In genomic region chr10:131702521-131703356, GRCh38 we compare ENCODE assay signal across 14 cellular contexts.
A peak's percentile ranks its signal among the peaks of the same experiment; 100 is the strongest.
DNase-seq lines count a peak whose midpoint lies in the region; ATAC-seq and TF ChIP-seq lines count a peak whose summit lies in the region.
"Had no signal": no experiment of that assay in that cellular context is flagged by ENCODE, and none has a peak within 500 bp of the region (broad histone marks: within the 10 kb centered on the region; RNA-seq: fewer than 3 reads in every experiment).

No MANE protein-coding gene starts in this region.

- H2BK12ac ChIP-seq in mesenchymal stem cell (ENCODE audit: low read length in 2 of 2), result no peak overlapping the region

- H3K79me1 ChIP-seq in mesenchymal stem cell (replicated peaks; ENCODE audit: low read length, poor library complexity, severe bottlenecking), result no peaks in the 10 kb centered on the region

- ATAC-seq in GM23338, result peak; percentile 54
- ATAC-seq: CD8-positive, alpha-beta T cell; HepG2 had no signal

- H3K27me3 Mint-ChIP-seq in GM23338 (ENCODE audit: insufficient read depth, low read depth, poor library complexity) (peaks cover 8% of the 10 kb centered on the region), endodermal cell (ENCODE audit: insufficient read depth) (peaks cover 2% of the 10 kb centered on the region), progenitor cell of endocrine pancreas (peaks cover 23% of the 10 kb centered on the region)
- H3K27me3 Mint-ChIP-seq: B cell had no signal

- H3K27ac ChIP-seq in BLaER1 treated with 17β-estradiol and CSF1 and Interleukin-3, amounts not matched to agents 10 nM and 100 nM, result no peak overlapping the region
- H3K27ac ChIP-seq in GM23338 (ENCODE audit: low read depth) (no peak overlapping the region), endodermal cell (ENCODE audit: low read depth, low read length) (no peak overlapping the region), mesenchymal stem cell (ENCODE audit: low read length, poor library complexity, severe bottlenecking) (no peak overlapping the region)

- no peak overlapping the region; a peak in 1 of 22 replicates for H3K9ac ChIP-seq in BLaER1 treated with 17β-estradiol and CSF1 and Interleukin-3, amounts not matched to agents 10 nM and 100 nM
- H3K9ac ChIP-seq in endodermal cell (ENCODE audit: extremely low read depth, low read length, poor library complexity, severe bottlenecking) (no peak overlapping the region), mesenchymal stem cell (ENCODE audit: low read length) (no peak overlapping the region)

- H3K9me2 ChIP-seq in GM23338 (ENCODE audit: insufficient read depth), result no peaks in the 10 kb centered on the region

- no peak overlapping the region for H2BK15ac ChIP-seq in mesenchymal stem cell (ENCODE audit: low read depth, poor library complexity, severe bottlenecking)

- H3K4me1 Mint-ChIP-seq in GM23338, result peaks cover 5% of the 10 kb centered on the region
- no peaks in the 10 kb centered on the region for H3K4me1 Mint-ChIP-seq in endodermal cell
- H3K4me1 Mint-ChIP-seq in progenitor cell of endocrine pancreas (ENCODE audit: low read depth), result no peaks in the 10 kb centered on the region
- H3K4me1 Mint-ChIP-seq: B cell had no signal

- peaks cover 16 to 32% (median 30%) of the 10 kb centered on the region in 10 experiments; a peak in 19 of 20 replicates for H3K4me1 ChIP-seq in BLaER1 treated with 17β-estradiol and CSF1 and Interleukin-3, amounts not matched to agents 10 nM and 100 nM
- no peaks in the 10 kb centered on the region for H3K4me1 ChIP-seq in GM23338 (ENCODE audit: insufficient read depth)
- H3K4me1 ChIP-seq in endodermal cell (ENCODE audit: control insufficient read depth, insufficient read depth, low read length), result no peaks in the 10 kb centered on the region
- no peaks in the 10 kb centered on the region for H3K4me1 ChIP-seq in mesenchymal stem cell (ENCODE audit: control insufficient read depth, insufficient read depth, low read depth, low read length)

- no peak overlapping the region for H2BK5ac ChIP-seq in mesenchymal stem cell (ENCODE audit: low read depth, low read length, poor library complexity, severe bottlenecking)

- peak overlapping the region; percentile 10 to 77 (median 72); a peak in 20 of 22 replicates for H3K4me2 ChIP-seq in BLaER1 treated with 17β-estradiol and CSF1 and Interleukin-3, amounts not matched to agents 10 nM and 100 nM
- H3K4me2 ChIP-seq in GM23338 (no peak overlapping the region), mesenchymal stem cell (ENCODE audit: low read length, poor library complexity, severe bottlenecking) (no peak overlapping the region)

- 90 to 93% methylated on average over 16 to 23 of the region's 23 CpGs for WGBS in endodermal cell (ENCODE audit: insufficient coverage in 1 of 2, insufficient read length in 1 of 2), 2 experiments
- 80% methylated on average over 23 of the region's 23 CpGs for WGBS in mesenchymal stem cell

- no peaks in the 10 kb centered on the region for H3F3A ChIP-seq in GM23338 (replicated peaks; ENCODE audit: low read depth)

- H3K27ac Mint-ChIP-seq in GM23338, result no peak overlapping the region
- H3K27ac Mint-ChIP-seq in endodermal cell, result no peak overlapping the region
- H3K27ac Mint-ChIP-seq in progenitor cell of endocrine pancreas, result peak overlapping the region; percentile 45
- H3K27ac Mint-ChIP-seq: B cell; CD8-positive, alpha-beta T cell had no signal

- H4K20me1 ChIP-seq in BLaER1 treated with 17β-estradiol and CSF1 and Interleukin-3, amounts not matched to agents 10 nM and 100 nM, result peaks cover 0 to 17% (median 0%) of the 10 kb centered on the region in 11 experiments; a peak in 5 of 22 replicates
- H4K20me1 ChIP-seq in GM23338 (replicated peaks; ENCODE audit: insufficient read depth), result no peaks in the 10 kb centered on the region

- no peaks in the 10 kb centered on the region for H3K36me3 ChIP-seq in BLaER1 treated with 17β-estradiol and CSF1 and Interleukin-3, amounts not matched to agents 10 nM and 100 nM
- no peaks in the 10 kb centered on the region for H3K36me3 ChIP-seq in GM23338 (ENCODE audit: insufficient read depth)
- no peaks in the 10 kb centered on the region for H3K36me3 ChIP-seq in endodermal cell (ENCODE audit: control insufficient read depth, insufficient read depth, low read length)
- H3K36me3 ChIP-seq in mesenchymal stem cell (ENCODE audit: control insufficient read depth in 1 of 2, insufficient read depth in 2 of 2, low read depth in 1 of 2, low read length in 2 of 2), result no peaks in the 10 kb centered on the region
- H3K36me3 ChIP-seq: MG63 had no signal

- H4K91ac ChIP-seq in mesenchymal stem cell (ENCODE audit: low read length), result no peak overlapping the region

- H3K9me3 Mint-ChIP-seq in GM23338 (peaks cover 14% of the 10 kb centered on the region), endodermal cell (peaks cover 17% of the 10 kb centered on the region), progenitor cell of endocrine pancreas (ENCODE audit: low read depth) (peaks cover 7% of the 10 kb centered on the region)

- DNase-seq in GM23338 (ENCODE audit: low spot score), result no peak
- peak; percentile 39 for DNase-seq in endodermal cell
- peak; percentile 6 for DNase-seq in progenitor cell of endocrine pancreas (ENCODE audit: low spot score, unreplicated experiment)
- DNase-seq in NCI-H446 (lab: John Stamatoyannopoulos, UW), result no peak
- no peak for DNase-seq in mesenchymal stem cell
- no peak for DNase-seq in UCSD-AML1 (lab: John Stamatoyannopoulos, UW; ENCODE audit: unreplicated experiment)
- DNase-seq: MG63, NCI-H1105, NCI-H1694 treated with DMSO at 0.1 percent for 48 hours, NCI-H82 had no signal

- no peak overlapping the region for H3K23ac ChIP-seq in mesenchymal stem cell (ENCODE audit: low read length in 2 of 2)

- H3K79me2 ChIP-seq in GM23338 (replicated peaks; ENCODE audit: insufficient read depth), result no peaks in the 10 kb centered on the region

- peaks cover 0 to 24% (median 0%) of the 10 kb centered on the region in 11 experiments; a peak in 6 of 22 replicates for H3K27me3 ChIP-seq in BLaER1 treated with 17β-estradiol and CSF1 and Interleukin-3, amounts not matched to agents 10 nM and 100 nM
- no peaks in the 10 kb centered on the region for H3K27me3 ChIP-seq in GM23338 (ENCODE audit: insufficient read depth)
- H3K27me3 ChIP-seq in endodermal cell (ENCODE audit: control insufficient read depth, insufficient read depth, low read length, poor library complexity, severe bottlenecking), result no peaks in the 10 kb centered on the region
- no peaks in the 10 kb centered on the region for H3K27me3 ChIP-seq in mesenchymal stem cell (ENCODE audit: control insufficient read depth in 1 of 2, insufficient read depth in 1 of 2, low read length in 2 of 2)
- H3K27me3 ChIP-seq: MG63 had no signal

- H3K14ac ChIP-seq in mesenchymal stem cell (ENCODE audit: low read length in 2 of 2), result no peak overlapping the region

- H3K36me3 Mint-ChIP-seq in GM23338 (ENCODE audit: low read depth) (peaks cover 10% of the 10 kb centered on the region; the same call in 2 of the 3 replicates), endodermal cell (ENCODE audit: low read depth) (no peaks in the 10 kb centered on the region), progenitor cell of endocrine pancreas (ENCODE audit: insufficient read depth) (peaks cover 3% of the 10 kb centered on the region)
- H3K36me3 Mint-ChIP-seq: CD8-positive, alpha-beta T cell had no signal

- H3K4me3 Mint-ChIP-seq in GM23338 (no peak overlapping the region), endodermal cell (no peak overlapping the region), progenitor cell of endocrine pancreas (ENCODE audit: low read depth) (no peak overlapping the region)
- H3K4me3 Mint-ChIP-seq: B cell; CD8-positive, alpha-beta T cell had no signal

- H2AK5ac ChIP-seq in mesenchymal stem cell (ENCODE audit: low read length, severe bottlenecking), result no peak overlapping the region

- no peak overlapping the region for H3K18ac ChIP-seq in mesenchymal stem cell (ENCODE audit: low read depth in 1 of 2, low read length in 2 of 2)

- no peak overlapping the region for H3K4ac ChIP-seq in mesenchymal stem cell (ENCODE audit: low read depth in 1 of 2, low read length in 2 of 2)

- H3K9me3 ChIP-seq in BLaER1 treated with 17β-estradiol and CSF1 and Interleukin-3, amounts not matched to agents 10 nM and 100 nM (replicated peaks in 1 of 11), result peaks cover 14 to 17% (median 16%) of the 10 kb centered on the region in 11 experiments
- no peaks in the 10 kb centered on the region for H3K9me3 ChIP-seq in endodermal cell (ENCODE audit: control insufficient read depth, low read length)
- H3K9me3 ChIP-seq in mesenchymal stem cell (ENCODE audit: control insufficient read depth, low read length), result peaks cover 14% of the 10 kb centered on the region
- H3K9me3 ChIP-seq: MG63 had no signal

- peak in 1 of 2 experiments; percentile 19; a peak in 1 of 4 replicates for TF ChIP-seq CTCF in GM23338 (conservative IDR thresholded peaks at IDR 0.05; ENCODE audit: low read depth in 2 of 2)
- no peak for TF ChIP-seq CTCF in endodermal cell (conservative IDR thresholded peaks at IDR 0.05)
- TF ChIP-seq CTCF in progenitor cell of endocrine pancreas (IDR thresholded peaks at IDR 0.05; ENCODE audit: unreplicated experiment), result no peak

- no peak overlapping the region for H2BK120ac ChIP-seq in mesenchymal stem cell (ENCODE audit: low read depth, low read length)

- no peak overlapping the region for H3K4me3 ChIP-seq in BLaER1 treated with 17β-estradiol and CSF1 and Interleukin-3, amounts not matched to agents 10 nM and 100 nM
- no peak overlapping the region for H3K4me3 ChIP-seq in GM23338
- no peak overlapping the region for H3K4me3 ChIP-seq in endodermal cell (ENCODE audit: low read length)
- no peak overlapping the region for H3K4me3 ChIP-seq in mesenchymal stem cell (ENCODE audit: insufficient read depth in 1 of 2, low read depth in 1 of 2, low read length in 2 of 2)
- H3K4me3 ChIP-seq: MG63 had no signal

- H4K8ac ChIP-seq in mesenchymal stem cell (ENCODE audit: low read length), result no peak overlapping the region

- no peak overlapping the region for H2AFZ ChIP-seq in GM23338
- no peak overlapping the region for H2AFZ ChIP-seq in mesenchymal stem cell (ENCODE audit: low read depth, low read length)

Comparison
In these comparisons a context has a peak if more than half of its experiments do, and no peak if none do; other contexts are left out.
1. H3K4me2 ChIP-seq: peak in BLaER1 treated with 17β-estradiol and CSF1 and Interleukin-3, amounts not matched to agents 10 nM and 100 nM (11 of 11); none in GM23338 (single experiment) and mesenchymal stem cell (single experiment).
2. DNase-seq: peak in endodermal cell (single experiment) and progenitor cell of endocrine pancreas (single experiment); none in GM23338 (single experiment), NCI-H446 (0 of 2), mesenchymal stem cell (single experiment) and UCSD-AML1 (single experiment).